In the genomic region with DNA sequence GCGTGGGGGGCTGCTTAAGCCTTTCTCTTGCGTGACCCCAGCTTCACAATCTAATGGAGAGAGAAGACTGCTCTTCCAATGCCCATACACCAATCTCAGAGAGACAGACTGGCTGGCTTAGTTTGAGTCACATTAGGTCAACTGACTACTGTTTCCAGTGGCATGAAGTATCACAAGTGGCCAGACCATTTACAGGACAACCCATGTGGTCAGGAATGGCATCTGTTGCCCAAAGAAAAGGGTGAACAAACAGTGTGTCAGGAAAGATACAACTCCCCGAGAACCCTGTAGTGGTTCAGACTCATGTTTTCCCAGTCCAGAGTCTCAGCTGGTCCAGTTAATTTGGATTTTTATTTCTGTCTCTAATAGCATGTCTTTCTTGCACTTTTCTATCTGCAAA, we compare ENCODE assay signal across 23 cellular contexts.
"Had no signal": no experiment of that assay in that cellular context is flagged by ENCODE, and none has a peak within 500 bp of the region (broad histone marks: within the 10 kb centered on the region; RNA-seq: fewer than 3 reads in every experiment).

No MANE protein-coding gene starts in this region.

- H3K79me2 ChIP-seq: hepatocyte had no signal

- DNase-seq: activated B cell treated with CpG ODN at 0.5 μM for 24 hours; activated CD4-positive, alpha-beta T cell treated with anti-CD3 and anti-CD28 coated beads, Interleukin-2, amount 50 U/mL, for 1 hour; activated CD8-positive, alpha-beta T cell treated with anti-CD3 and anti-CD28 coated beads for 36 hours; activated gamma-delta T cell treated with Interleukin-2 at 50 U/mL for 16 hours; activated naive CD4-positive, alpha-beta T cell treated with anti-CD3 and anti-CD28 coated beads, Interleukin-2, amount 50 U/mL, for 16 hours; activated T-cell treated with anti-CD3 and anti-CD28 coated beads, Interleukin-2, amount 50 U/mL, for 4 hours; amniotic stem cell; dermis blood vessel endothelial cell; effector CD4-positive, alpha-beta T cell; foreskin melanocyte; islet precursor cell; natural killer cell; right lobe of liver; stimulated activated CD4-positive, alpha-beta T cell treated with anti-CD3 and anti-CD28 coated beads, Interleukin-12 subunit alpha, Interleukin-12 subunit beta, amount 100 ng/mL, for 4 hours; stimulated activated CD4-positive, alpha-beta T cell treated with anti-CD3 and anti-CD28 coated beads, Interleukin-4, amount 100 ng/mL, for 1 hour; stimulated activated naive CD8-positive, alpha-beta T cell treated with anti-CD3 and anti-CD28 coated beads, Interleukin-15, Interleukin-2, amounts not matched to agents 100 U/mL and 50 U/mL, for 24 hours; T-helper 2 cell had no signal

- H3K9me3 ChIP-seq: breast epithelium, esophagus muscularis mucosa, right lobe of liver, testis had no signal

- H3K27me3 ChIP-seq: breast epithelium, esophagus muscularis mucosa, hepatocyte, right lobe of liver, testis had no signal

- H2AFZ ChIP-seq: hepatocyte had no signal

- H3K27ac ChIP-seq: breast epithelium, esophagus muscularis mucosa, hepatocyte, right lobe of liver, skin epidermis had no signal

- H3K36me3 ChIP-seq: breast epithelium, esophagus muscularis mucosa, right lobe of liver had no signal

- ATAC-seq: activated CD8-positive, alpha-beta T cell treated with anti-CD3 and anti-CD28 coated beads for 36 hours; activated T-cell treated with anti-CD3 and anti-CD28 coated beads, Interleukin-2, amount 50 U/mL, for 4 hours; activated T-helper 17 cell treated with anti-CD3 and anti-CD28 coated beads, Interleukin-2, amount 50 U/mL, for 72 hours; natural killer cell; right lobe of liver; stimulated activated naive CD8-positive, alpha-beta T cell treated with anti-CD3 and anti-CD28 coated beads, Interleukin-15, Interleukin-2, amounts not matched to agents 100 U/mL and 50 U/mL, for 24 hours had no signal

- H3K4me3 ChIP-seq: breast epithelium, esophagus muscularis mucosa, hepatocyte, right lobe of liver, skin epidermis, testis had no signal

- H3K4me2 ChIP-seq: hepatocyte had no signal

- H3K4me1 ChIP-seq: breast epithelium had no signal
